In the genomic region with DNA sequence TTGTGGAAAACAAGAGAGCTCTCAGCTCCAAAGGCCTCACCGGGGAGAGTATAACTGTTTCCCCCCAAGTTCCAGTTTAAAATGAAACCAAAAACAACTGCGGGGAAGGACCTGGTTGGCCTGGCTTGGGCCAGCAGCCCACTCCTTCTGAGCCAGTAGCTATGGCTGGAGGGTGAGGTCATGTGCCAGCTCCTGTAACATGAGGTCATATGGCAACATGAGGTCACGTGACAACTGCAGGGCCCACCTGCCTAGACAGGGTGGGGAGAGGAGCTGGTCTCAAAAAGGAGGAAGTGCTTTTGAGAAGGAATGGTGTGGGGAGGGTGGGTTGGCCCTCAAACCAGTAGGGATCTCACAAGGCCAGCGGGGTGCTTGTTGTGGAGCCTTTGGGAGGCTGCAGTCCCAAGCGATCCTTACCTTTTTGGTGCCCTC, we compare ENCODE assay signal across 10 cellular contexts. TPM values are rescaled to one million over a fixed set of nuclear protein-coding genes. Genes with fewer than 3 reads are reported as not detected.
DNase-seq lines count a peak whose midpoint lies in the region; ATAC-seq and TF ChIP-seq lines count a peak whose summit lies in the region.
"Had no signal": no experiment of that assay in that cellular context is flagged by ENCODE, and none has a peak within 500 bp of the region (broad histone marks: within the 10 kb centered on the region; RNA-seq: fewer than 3 reads in every experiment).

No MANE protein-coding gene starts in this region.

- 88% methylated on average over 5 of the region's 5 CpGs for WGBS in smooth muscle cell (ENCODE audit: low lambda C conversion rate)

- H3K4me1 ChIP-seq in MM.1S (ENCODE audit: low read length) (peaks cover 43% of the 10 kb centered on the region), smooth muscle cell (ENCODE audit: low read depth) (peaks cover 5% of the 10 kb centered on the region)

- H3K4me3 Mint-ChIP-seq in stimulated activated naive CD8-positive, alpha-beta T cell treated with anti-CD3 and anti-CD28 coated beads, Interleukin-15, amount 100 ng/mL, for 72 hours = no peak overlapping the region
- H3K4me3 Mint-ChIP-seq in T-helper 2 cell treated with Interferon-gamma antibody and Interleukin-4, amounts not matched to agents 5 μg/mL and 100 μg/mL, for 36 hours = no peak overlapping the region

- TF ChIP-seq CTCF in MM.1S (IDR thresholded peaks at IDR 0.05; ENCODE audit: low read length) (no peak), smooth muscle cell (IDR thresholded peaks at IDR 0.05; ENCODE audit: borderline replicate concordance, insufficient read depth, poor library complexity, severe bottlenecking) (no peak)

- no peaks in the 10 kb centered on the region for H3K9me2 ChIP-seq in MM.1S (replicated peaks; ENCODE audit: insufficient read depth, low read length)

- no peak overlapping the region for H3K27ac Mint-ChIP-seq in stimulated activated naive CD8-positive, alpha-beta T cell treated with anti-CD3 and anti-CD28 coated beads, Interleukin-15, amount 100 ng/mL, for 72 hours
- H3K27ac Mint-ChIP-seq in T-helper 2 cell treated with Interferon-gamma antibody and Interleukin-4, amounts not matched to agents 5 μg/mL and 100 μg/mL, for 36 hours = no peak overlapping the region

- H2AFZ ChIP-seq in MM.1S (ENCODE audit: low read length) (peak overlapping the region; percentile 52), smooth muscle cell (ENCODE audit: low read depth) (no peak overlapping the region)

- H3F3A ChIP-seq in MM.1S (ENCODE audit: insufficient read depth, low read length) = peaks cover 9% of the 10 kb centered on the region
- no peaks in the 10 kb centered on the region for H3F3A ChIP-seq in smooth muscle cell (ENCODE audit: low read depth)

- H3K9ac ChIP-seq in MM.1S (ENCODE audit: low read length) = no peak overlapping the region
- no peak overlapping the region for H3K9ac ChIP-seq in smooth muscle cell (ENCODE audit: low read depth)

- ATAC-seq in stimulated activated naive CD8-positive, alpha-beta T cell treated with anti-CD3 and anti-CD28 coated beads, Interleukin-15, Interleukin-2, amounts not matched to agents 100 U/mL and 50 U/mL, for 24 hours = no peak
- no peak for ATAC-seq in stimulated activated naive CD8-positive, alpha-beta T cell treated with anti-CD3 and anti-CD28 coated beads, Interleukin-15, amount 100 ng/mL, for 72 hours
- no peak for ATAC-seq in GM18867 (IDR thresholded peaks at IDR 0.05; ENCODE audit: unreplicated experiment)
- ATAC-seq: activated naive CD4-positive, alpha-beta T cell treated with anti-CD3 and anti-CD28 coated beads, Interleukin-2, amount 50 U/mL, for 72 hours had no signal

- H3K4me3 ChIP-seq in MM.1S (ENCODE audit: low read length) (no peak overlapping the region), smooth muscle cell (no peak overlapping the region)

- H3K36me3 Mint-ChIP-seq in T-helper 2 cell treated with Interferon-gamma antibody and Interleukin-4, amounts not matched to agents 5 μg/mL and 100 μg/mL, for 36 hours (ENCODE audit: low read depth) = no peaks in the 10 kb centered on the region

- H3K27me3 Mint-ChIP-seq in stimulated activated naive CD8-positive, alpha-beta T cell treated with anti-CD3 and anti-CD28 coated beads, Interleukin-15, amount 100 ng/mL, for 72 hours = no peaks in the 10 kb centered on the region
- no peaks in the 10 kb centered on the region for H3K27me3 Mint-ChIP-seq in T-helper 2 cell treated with Interferon-gamma antibody and Interleukin-4, amounts not matched to agents 5 μg/mL and 100 μg/mL, for 36 hours (ENCODE audit: low read depth)

- peak; percentile 33 for DNase-seq in stimulated activated naive CD8-positive, alpha-beta T cell treated with anti-CD3 and anti-CD28 coated beads, Interleukin-15, Interleukin-2, amounts not matched to agents 100 U/mL and 50 U/mL, for 24 hours
- no peak for DNase-seq in stimulated activated naive CD8-positive, alpha-beta T cell treated with anti-CD3 and anti-CD28 coated beads, Interleukin-15, amount 100 ng/mL, for 72 hours
- DNase-seq in MM.1S = peak; percentile 22
- DNase-seq in germinal center (ENCODE audit: low spot score) = peak; percentile 75
- DNase-seq in smooth muscle cell (lab: John Stamatoyannopoulos, UW; ENCODE audit: unreplicated experiment) = no peak
- no peak for DNase-seq in T-helper 2 cell treated with Interferon-gamma antibody and Interleukin-4, amounts not matched to agents 5 μg/mL and 100 μg/mL, for 36 hours (ENCODE audit: low spot score)
- no peak for DNase-seq in NCI-H1105 (lab: John Stamatoyannopoulos, UW)
- DNase-seq: DMS153 had no signal

- H3K4me2 ChIP-seq in MM.1S (ENCODE audit: low read depth, low read length) (peak overlapping the region; percentile 10; the same call in 1 of the 2 replicates), smooth muscle cell (no peak overlapping the region)

- H3K27me3 ChIP-seq in MM.1S (replicated peaks; ENCODE audit: insufficient read depth, low read length) (no peaks in the 10 kb centered on the region), smooth muscle cell (ENCODE audit: low read depth) (no peaks in the 10 kb centered on the region)

- no peaks in the 10 kb centered on the region for H3K79me2 ChIP-seq in MM.1S (ENCODE audit: low read length)
- H3K79me2 ChIP-seq in smooth muscle cell (ENCODE audit: low read depth) = no peaks in the 10 kb centered on the region

- H4K20me1 ChIP-seq in MM.1S (ENCODE audit: insufficient read depth, low read length) = no peaks in the 10 kb centered on the region
- no peaks in the 10 kb centered on the region for H4K20me1 ChIP-seq in smooth muscle cell (ENCODE audit: low read depth)

- 0 out of 2 replicates have a peak overlapping the region, but pooled peaks have one; percentile 2 for H3K27ac ChIP-seq in MM.1S (ENCODE audit: low read length)
- H3K27ac ChIP-seq in smooth muscle cell (ENCODE audit: low read depth) = no peak overlapping the region

- H3K4me1 Mint-ChIP-seq in stimulated activated naive CD8-positive, alpha-beta T cell treated with anti-CD3 and anti-CD28 coated beads, Interleukin-15, amount 100 ng/mL, for 72 hours = peaks cover 48% of the 10 kb centered on the region
- H3K4me1 Mint-ChIP-seq in T-helper 2 cell treated with Interferon-gamma antibody and Interleukin-4, amounts not matched to agents 5 μg/mL and 100 μg/mL, for 36 hours (ENCODE audit: low read depth) = peaks cover 33% of the 10 kb centered on the region

- H3K9me3 Mint-ChIP-seq in stimulated activated naive CD8-positive, alpha-beta T cell treated with anti-CD3 and anti-CD28 coated beads, Interleukin-15, amount 100 ng/mL, for 72 hours = no peaks in the 10 kb centered on the region
- H3K9me3 Mint-ChIP-seq in T-helper 2 cell treated with Interferon-gamma antibody and Interleukin-4, amounts not matched to agents 5 μg/mL and 100 μg/mL, for 36 hours = no peaks in the 10 kb centered on the region
- H3K9me3 Mint-ChIP-seq: activated naive CD4-positive, alpha-beta T cell treated with anti-CD3 and anti-CD28 coated beads, Interleukin-2, amount 50 U/mL, for 72 hours had no signal

- H3K36me3 ChIP-seq in MM.1S (replicated peaks; ENCODE audit: insufficient read depth, low read length) = no peaks in the 10 kb centered on the region
- H3K36me3 ChIP-seq in smooth muscle cell (ENCODE audit: low read depth) = no peaks in the 10 kb centered on the region

- no peaks in the 10 kb centered on the region for H3K9me3 ChIP-seq in MM.1S (replicated peaks; ENCODE audit: insufficient read depth, low read length)
- H3K9me3 ChIP-seq in smooth muscle cell (replicated peaks; ENCODE audit: low read depth) = no peaks in the 10 kb centered on the region

RNA-seq across cellular contexts. Expression of a gene that starts 29.3 kb away (rescaled TPM):
- 3.1 and 3.8 TPM in 2 replicates for total RNA-seq in smooth muscle cell
- polyA plus RNA-seq in smooth muscle cell = 0.87 and 1.7 TPM in 2 replicates

RNA-seq across cellular contexts. Expression of a gene that starts 58.3 kb away (rescaled TPM):
- 7.8 and 11.9 TPM in 2 replicates for total RNA-seq in smooth muscle cell
- polyA plus RNA-seq in smooth muscle cell = 6.6 and 7.6 TPM in 2 replicates

Comparison
In these comparisons a context has a peak if more than half of its experiments do, and no peak if none do; other contexts are left out.
1. DNase-seq: peak in stimulated activated naive CD8-positive, alpha-beta T cell treated with anti-CD3 and anti-CD28 coated beads, Interleukin-15, Interleukin-2, amounts not matched to agents 100 U/mL and 50 U/mL, for 24 hours (single experiment), MM.1S (single experiment) and germinal center (single experiment); none in stimulated activated naive CD8-positive, alpha-beta T cell treated with anti-CD3 and anti-CD28 coated beads, Interleukin-15, amount 100 ng/mL, for 72 hours (0 of 2), smooth muscle cell (single experiment), T-helper 2 cell treated with Interferon-gamma antibody and Interleukin-4, amounts not matched to agents 5 μg/mL and 100 μg/mL, for 36 hours (single experiment) and NCI-H1105 (single experiment).